1 cellular context compared by ENCODE assay signal in the genomic region with DNA sequence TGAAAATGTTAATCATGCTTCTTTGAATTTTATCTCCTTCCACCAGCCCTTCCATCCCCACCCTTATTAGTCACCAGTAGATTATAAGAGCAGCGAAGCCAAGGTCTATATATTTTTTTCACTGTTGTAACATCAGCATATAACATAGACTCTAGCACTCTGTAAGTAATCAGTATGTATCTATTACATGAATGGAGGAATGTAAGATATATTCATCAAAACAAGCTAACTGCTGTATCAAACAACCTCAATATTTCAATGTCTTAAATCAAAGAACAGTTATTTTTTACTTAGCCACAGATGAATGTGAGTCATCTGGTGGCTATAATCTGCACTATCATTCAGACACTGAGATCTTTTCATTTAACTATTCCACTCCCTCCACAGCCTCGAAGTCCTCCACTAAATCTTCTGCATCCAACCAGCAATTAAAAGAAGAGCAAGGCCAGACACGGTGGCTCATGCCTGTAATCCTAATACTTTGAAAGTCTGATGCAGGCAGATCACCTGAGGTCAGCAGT.
TF ChIP-seq lines count a peak whose summit lies in the region.

No MANE protein-coding gene starts in this region.

TF ChIP-seq in K562, 482 proteins besides CTCF, POLR2A, EP300 and RAD21 (continued from another document):
- TF ChIP-seq, protein P1, sequence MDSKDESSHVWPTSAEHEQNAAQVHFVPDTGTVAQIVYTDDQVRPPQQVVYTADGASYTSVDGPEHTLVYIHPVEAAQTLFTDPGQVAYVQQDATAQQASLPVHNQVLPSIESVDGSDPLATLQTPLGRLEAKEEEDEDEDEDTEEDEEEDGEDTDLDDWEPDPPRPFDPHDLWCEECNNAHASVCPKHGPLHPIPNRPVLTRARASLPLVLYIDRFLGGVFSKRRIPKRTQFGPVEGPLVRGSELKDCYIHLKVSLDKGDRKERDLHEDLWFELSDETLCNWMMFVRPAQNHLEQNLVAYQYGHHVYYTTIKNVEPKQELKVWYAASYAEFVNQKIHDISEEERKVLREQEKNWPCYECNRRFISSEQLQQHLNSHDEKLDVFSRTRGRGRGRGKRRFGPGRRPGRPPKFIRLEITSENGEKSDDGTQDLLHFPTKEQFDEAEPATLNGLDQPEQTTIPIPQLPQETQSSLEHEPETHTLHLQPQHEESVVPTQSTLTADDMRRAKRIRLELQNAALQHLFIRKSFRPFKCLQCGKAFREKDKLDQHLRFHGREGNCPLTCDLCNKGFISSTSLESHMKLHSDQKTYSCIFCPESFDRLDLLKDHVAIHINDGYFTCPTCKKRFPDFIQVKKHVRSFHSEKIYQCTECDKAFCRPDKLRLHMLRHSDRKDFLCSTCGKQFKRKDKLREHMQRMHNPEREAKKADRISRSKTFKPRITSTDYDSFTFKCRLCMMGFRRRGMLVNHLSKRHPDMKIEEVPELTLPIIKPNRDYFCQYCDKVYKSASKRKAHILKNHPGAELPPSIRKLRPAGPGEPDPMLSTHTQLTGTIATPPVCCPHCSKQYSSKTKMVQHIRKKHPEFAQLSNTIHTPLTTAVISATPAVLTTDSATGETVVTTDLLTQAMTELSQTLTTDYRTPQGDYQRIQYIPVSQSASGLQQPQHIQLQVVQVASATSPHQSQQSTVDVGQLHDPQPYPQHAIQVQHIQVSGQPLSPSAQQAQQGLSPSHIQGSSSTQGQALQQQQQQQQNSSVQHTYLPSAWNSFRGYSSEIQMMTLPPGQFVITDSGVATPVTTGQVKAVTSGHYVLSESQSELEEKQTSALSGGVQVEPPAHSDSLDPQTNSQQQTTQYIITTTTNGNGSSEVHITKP (IDR thresholded peaks at IDR 0.05; ENCODE audit: partially characterized antibody) = no peak
- TF ChIP-seq, protein P2, sequence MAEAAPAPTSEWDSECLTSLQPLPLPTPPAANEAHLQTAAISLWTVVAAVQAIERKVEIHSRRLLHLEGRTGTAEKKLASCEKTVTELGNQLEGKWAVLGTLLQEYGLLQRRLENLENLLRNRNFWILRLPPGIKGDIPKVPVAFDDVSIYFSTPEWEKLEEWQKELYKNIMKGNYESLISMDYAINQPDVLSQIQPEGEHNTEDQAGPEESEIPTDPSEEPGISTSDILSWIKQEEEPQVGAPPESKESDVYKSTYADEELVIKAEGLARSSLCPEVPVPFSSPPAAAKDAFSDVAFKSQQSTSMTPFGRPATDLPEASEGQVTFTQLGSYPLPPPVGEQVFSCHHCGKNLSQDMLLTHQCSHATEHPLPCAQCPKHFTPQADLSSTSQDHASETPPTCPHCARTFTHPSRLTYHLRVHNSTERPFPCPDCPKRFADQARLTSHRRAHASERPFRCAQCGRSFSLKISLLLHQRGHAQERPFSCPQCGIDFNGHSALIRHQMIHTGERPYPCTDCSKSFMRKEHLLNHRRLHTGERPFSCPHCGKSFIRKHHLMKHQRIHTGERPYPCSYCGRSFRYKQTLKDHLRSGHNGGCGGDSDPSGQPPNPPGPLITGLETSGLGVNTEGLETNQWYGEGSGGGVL (CRISPR knock-in tag; IDR thresholded peaks at IDR 0.05) = no peak
- peak; percentile 86 for TF ChIP-seq ARID1B (IDR thresholded peaks at IDR 0.05)
- no peak for TF ChIP-seq SRSF1 (IDR thresholded peaks at IDR 0.05; ENCODE audit: low read depth, low read length)
- peak; percentile 39; the same call in 1 of the 2 replicates for TF ChIP-seq TAL1 (IDR thresholded peaks at IDR 0.05)
- TF ChIP-seq ZSCAN29 (IDR thresholded peaks at IDR 0.05) = no peak
- no peak for TF ChIP-seq ZNF561 (CRISPR knock-in tag; conservative IDR thresholded peaks at IDR 0.05)
- TF ChIP-seq, protein P3, sequence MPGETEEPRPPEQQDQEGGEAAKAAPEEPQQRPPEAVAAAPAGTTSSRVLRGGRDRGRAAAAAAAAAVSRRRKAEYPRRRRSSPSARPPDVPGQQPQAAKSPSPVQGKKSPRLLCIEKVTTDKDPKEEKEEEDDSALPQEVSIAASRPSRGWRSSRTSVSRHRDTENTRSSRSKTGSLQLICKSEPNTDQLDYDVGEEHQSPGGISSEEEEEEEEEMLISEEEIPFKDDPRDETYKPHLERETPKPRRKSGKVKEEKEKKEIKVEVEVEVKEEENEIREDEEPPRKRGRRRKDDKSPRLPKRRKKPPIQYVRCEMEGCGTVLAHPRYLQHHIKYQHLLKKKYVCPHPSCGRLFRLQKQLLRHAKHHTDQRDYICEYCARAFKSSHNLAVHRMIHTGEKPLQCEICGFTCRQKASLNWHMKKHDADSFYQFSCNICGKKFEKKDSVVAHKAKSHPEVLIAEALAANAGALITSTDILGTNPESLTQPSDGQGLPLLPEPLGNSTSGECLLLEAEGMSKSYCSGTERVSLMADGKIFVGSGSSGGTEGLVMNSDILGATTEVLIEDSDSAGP (CRISPR knock-in tag; IDR thresholded peaks at IDR 0.05) = no peak
- no peak for TF ChIP-seq DDX20 (tag; IDR thresholded peaks at IDR 0.05; ENCODE audit: low read depth)
- TF ChIP-seq, protein P4, sequence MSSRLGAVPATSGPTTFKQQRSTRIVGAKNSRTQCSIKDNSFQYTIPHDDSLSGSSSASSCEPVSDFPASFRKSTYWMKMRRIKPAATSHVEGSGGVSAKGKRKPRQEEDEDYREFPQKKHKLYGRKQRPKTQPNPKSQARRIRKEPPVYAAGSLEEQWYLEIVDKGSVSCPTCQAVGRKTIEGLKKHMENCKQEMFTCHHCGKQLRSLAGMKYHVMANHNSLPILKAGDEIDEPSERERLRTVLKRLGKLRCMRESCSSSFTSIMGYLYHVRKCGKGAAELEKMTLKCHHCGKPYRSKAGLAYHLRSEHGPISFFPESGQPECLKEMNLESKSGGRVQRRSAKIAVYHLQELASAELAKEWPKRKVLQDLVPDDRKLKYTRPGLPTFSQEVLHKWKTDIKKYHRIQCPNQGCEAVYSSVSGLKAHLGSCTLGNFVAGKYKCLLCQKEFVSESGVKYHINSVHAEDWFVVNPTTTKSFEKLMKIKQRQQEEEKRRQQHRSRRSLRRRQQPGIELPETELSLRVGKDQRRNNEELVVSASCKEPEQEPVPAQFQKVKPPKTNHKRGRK (tag; IDR thresholded peaks at IDR 0.05) = no peak
- TF ChIP-seq ZNF764 (CRISPR knock-in tag; IDR thresholded peaks at IDR 0.05; ENCODE audit: low read depth) = no peak
- TF ChIP-seq CCAR2 (IDR thresholded peaks at IDR 0.05; ENCODE audit: low read depth, low read length) = no peak
- TF ChIP-seq, protein P5, sequence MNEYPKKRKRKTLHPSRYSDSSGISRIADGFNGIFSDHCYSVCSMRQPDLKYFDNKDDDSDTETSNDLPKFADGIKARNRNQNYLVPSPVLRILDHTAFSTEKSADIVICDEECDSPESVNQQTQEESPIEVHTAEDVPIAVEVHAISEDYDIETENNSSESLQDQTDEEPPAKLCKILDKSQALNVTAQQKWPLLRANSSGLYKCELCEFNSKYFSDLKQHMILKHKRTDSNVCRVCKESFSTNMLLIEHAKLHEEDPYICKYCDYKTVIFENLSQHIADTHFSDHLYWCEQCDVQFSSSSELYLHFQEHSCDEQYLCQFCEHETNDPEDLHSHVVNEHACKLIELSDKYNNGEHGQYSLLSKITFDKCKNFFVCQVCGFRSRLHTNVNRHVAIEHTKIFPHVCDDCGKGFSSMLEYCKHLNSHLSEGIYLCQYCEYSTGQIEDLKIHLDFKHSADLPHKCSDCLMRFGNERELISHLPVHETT (CRISPR knock-in tag; conservative IDR thresholded peaks at IDR 0.05 in 1 of 2, IDR thresholded peaks at IDR 0.05 in 1 of 2) = no peak
- no peak for TF ChIP-seq ZNF696 (CRISPR knock-in tag; conservative IDR thresholded peaks at IDR 0.05)
- TF ChIP-seq, protein P6, sequence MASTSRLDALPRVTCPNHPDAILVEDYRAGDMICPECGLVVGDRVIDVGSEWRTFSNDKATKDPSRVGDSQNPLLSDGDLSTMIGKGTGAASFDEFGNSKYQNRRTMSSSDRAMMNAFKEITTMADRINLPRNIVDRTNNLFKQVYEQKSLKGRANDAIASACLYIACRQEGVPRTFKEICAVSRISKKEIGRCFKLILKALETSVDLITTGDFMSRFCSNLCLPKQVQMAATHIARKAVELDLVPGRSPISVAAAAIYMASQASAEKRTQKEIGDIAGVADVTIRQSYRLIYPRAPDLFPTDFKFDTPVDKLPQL (IDR thresholded peaks at IDR 0.05; ENCODE audit: extremely low read depth, insufficient read length) = no peak
- TF ChIP-seq THRAP3 (IDR thresholded peaks at IDR 0.05; ENCODE audit: borderline replicate concordance) = 0 out of 2 replicates have a peak, but pooled peaks have one; percentile 30
